ENCODE assay signal across 8 cellular contexts in genomic region chr19:19185853-19186728, GRCh38. TPM values are rescaled to one million over a fixed set of nuclear protein-coding genes. Genes with fewer than 3 reads are reported as not detected.
DNase-seq lines count a peak whose midpoint lies in the region; ATAC-seq and TF ChIP-seq lines count a peak whose summit lies in the region.

No MANE protein-coding gene starts in this region.

- peaks cover 27% of the 10 kb centered on the region for H3K36me3 Mint-ChIP-seq in nephron (ENCODE audit: low read depth)

- no peaks in the 10 kb centered on the region for H3K4me1 Mint-ChIP-seq in nephron

- H3K4me3 Mint-ChIP-seq in nephron = no peak overlapping the region

- no peak overlapping the region for H3K27ac Mint-ChIP-seq in nephron

- ATAC-seq in GM18907 (IDR thresholded peaks at IDR 0.05; ENCODE audit: unreplicated experiment) = no peak
- ATAC-seq in GM18867 (IDR thresholded peaks at IDR 0.05; ENCODE audit: unreplicated experiment) = no peak

- TF ChIP-seq CTCF in GM12873 (IDR thresholded peaks at IDR 0.05; ENCODE audit: insufficient read depth, low read depth, low read length, missing control alignments) (peak; percentile 86), nephron (IDR thresholded peaks at IDR 0.05; ENCODE audit: unreplicated experiment in 3 of 3) (peak; percentile 11 to 45 (median 27))

- no peaks in the 10 kb centered on the region for H3K9me3 Mint-ChIP-seq in nephron

- peak; percentile 30 for DNase-seq in NCI-H146 treated with DMSO at 0.1 percent for 48 hours (lab: John Stamatoyannopoulos, UW; ENCODE audit: unreplicated experiment)
- DNase-seq in activated CD4-positive, alpha-beta T cell treated with anti-CD3 and anti-CD28 coated beads for 24 hours (ENCODE audit: low read depth in 2 of 2) = peak; percentile 46 to 59
- peak; percentile 77 for DNase-seq in dermis blood vessel endothelial cell
- no peak for DNase-seq in DMS79 (lab: John Stamatoyannopoulos, UW)

- no peaks in the 10 kb centered on the region for H3K27me3 Mint-ChIP-seq in nephron (ENCODE audit: low read depth)

RNA-seq across cellular contexts. Expression of gene BORCS8, which starts 5.9 kb away (rescaled TPM):
- 19.8 and 20.3 TPM in 2 replicates for total RNA-seq in dermis blood vessel endothelial cell

RNA-seq across cellular contexts. Expression of gene RFXANK, which starts 6.0 kb away (rescaled TPM):
- 68.3 and 108 TPM in 2 replicates for total RNA-seq in dermis blood vessel endothelial cell

RNA-seq across cellular contexts. Expression of gene MEF2B, which starts 16.0 kb away (rescaled TPM):
- total RNA-seq in dermis blood vessel endothelial cell = 0.34 TPM in 1 of 2 replicates, not detected in the other

RNA-seq across cellular contexts. Expression of gene NR2C2AP, which starts 17.1 kb away (rescaled TPM):
- total RNA-seq in dermis blood vessel endothelial cell = 11.3 and 18.7 TPM in 2 replicates

RNA-seq across cellular contexts. Expression of gene NCAN, which starts 25.7 kb away (rescaled TPM):
- not detected in 2 replicates for total RNA-seq in dermis blood vessel endothelial cell
